ENCODE assay signal across 27 cellular contexts in genomic region chr12:6288235-6288634, GRCh38. TPM values are rescaled to one million over a fixed set of nuclear protein-coding genes. Genes with fewer than 3 reads are reported as not detected.
DNase-seq lines count a peak whose midpoint lies in the region; ATAC-seq, FAIRE-seq and TF ChIP-seq lines count a peak whose summit lies in the region.
"Had no signal": no experiment of that assay in that cellular context is flagged by ENCODE, and none has a peak within 500 bp of the region (broad histone marks: within the 10 kb centered on the region; RNA-seq: fewer than 3 reads in every experiment).

No MANE protein-coding gene starts in this region.

- ATAC-seq in stimulated activated effector memory CD8-positive, alpha-beta T cell treated with anti-CD3 and anti-CD28 coated beads, Interleukin-12 subunit alpha, Interleukin-12 subunit beta, amount 100 ng/mL, for 72 hours = no peak
- ATAC-seq: A549; naive thymus-derived CD4-positive, alpha-beta T cell had no signal

- peaks cover 23% of the 10 kb centered on the region for H3F3A ChIP-seq in SK-N-SH (replicated peaks; ENCODE audit: insufficient read depth)

- 65% methylated on average over 5 of the region's 5 CpGs for WGBS in SK-N-SH (ENCODE audit: low lambda C conversion rate)

- H3K4me2 ChIP-seq in SK-N-SH = no peak overlapping the region
- H3K4me2 ChIP-seq: A549 had no signal

- no peaks in the 10 kb centered on the region for H3K79me2 ChIP-seq in SK-N-SH (ENCODE audit: insufficient read depth)

- H3K36me3 ChIP-seq in SK-N-SH (replicated peaks in 1 of 2; ENCODE audit: control insufficient read depth in 1 of 2, insufficient read depth in 2 of 2, low read length in 1 of 2) = no peaks in the 10 kb centered on the region
- H3K36me3 ChIP-seq: ovary, right atrium auricular region, transverse colon, WERI-Rb-1 had no signal

- POLR2A ChIA-PET in SK-N-SH (lab: Yijun Ruan, JAX) = no interaction called here

- H3K36me3 Mint-ChIP-seq in stimulated activated effector memory CD8-positive, alpha-beta T cell treated with anti-CD3 and anti-CD28 coated beads, Interleukin-12 subunit alpha, Interleukin-12 subunit beta, amount 100 ng/mL, for 72 hours = no peaks in the 10 kb centered on the region
- H3K36me3 Mint-ChIP-seq: activated naive CD8-positive, alpha-beta T cell treated with anti-CD3 and anti-CD28 coated beads, Interleukin-2, amount 10 ng/mL, durations not matched to agents 7 days and 5 days; naive thymus-derived CD4-positive, alpha-beta T cell had no signal

- peak overlapping the region in 1 of 2 experiments; percentile 87; a peak in 1 of 4 replicates for H3K27ac ChIP-seq in SK-N-SH (ENCODE audit: low read depth in 2 of 2, low read length in 1 of 2)
- H3K27ac ChIP-seq: ovary, right atrium auricular region, SK-N-MC, transverse colon, WERI-Rb-1 had no signal

- no peak overlapping the region for H3K9ac ChIP-seq in SK-N-SH

- no peak for TF ChIP-seq RAD21 in SK-N-SH (IDR thresholded peaks at IDR 0.05; ENCODE audit: low read length)

- H3K27me3 ChIP-seq in SK-N-SH (ENCODE audit: insufficient read depth) = no peaks in the 10 kb centered on the region
- H3K27me3 ChIP-seq: ovary, right atrium auricular region, transverse colon had no signal

- DNase-seq in EH (ENCODE audit: low read depth) (peak; percentile 86), SK-N-SH (no peak), epithelial cell of esophagus (ENCODE audit: low read depth) (peak; percentile 94), iris pigment epithelial cell (ENCODE audit: low read depth) (peak; percentile 79), COLO668 (lab: John Stamatoyannopoulos, UW; ENCODE audit: unreplicated experiment) (no peak), H54 (ENCODE audit: insufficient read length, low spot score) (no peak)
- DNase-seq in activated CD4-positive, alpha-beta T cell treated with anti-CD3 and anti-CD28 coated beads, Interleukin-2, amount 50 U/mL, for 48 hours = no peak
- no peak for DNase-seq in stimulated activated effector memory CD8-positive, alpha-beta T cell treated with anti-CD3 and anti-CD28 coated beads, Interleukin-12 subunit alpha, Interleukin-12 subunit beta, amount 100 ng/mL, for 72 hours (ENCODE audit: low spot score in 2 of 2)
- DNase-seq: activated CD4-positive, alpha-beta T cell treated with anti-CD3 and anti-CD28 coated beads, Interleukin-2, amount 50 U/mL, for 1 hour; activated CD8-positive, alpha-beta memory T cell treated with anti-CD3 and anti-CD28 coated beads, Interleukin-2, amount 50 U/mL, for 4 hours; activated naive CD8-positive, alpha-beta T cell treated with anti-CD3 and anti-CD28 coated beads, Interleukin-2, amount 10 ng/mL, durations not matched to agents 7 days and 5 days; C1 segment of cervical spinal cord; H7; head of caudate nucleus; naive thymus-derived CD4-positive, alpha-beta T cell; NCI-H1436 treated with DMSO at 0.1 percent for 48 hours; NCI-H2171; NCI-H524 treated with DMSO at 0.1 percent for 48 hours; ovary; transverse colon; WERI-Rb-1 had no signal

- no peaks in the 10 kb centered on the region for H4K20me1 ChIP-seq in SK-N-SH (ENCODE audit: insufficient read depth)

- TF ChIP-seq CTCF in SK-N-SH (IDR thresholded peaks at IDR 0.05) (no peak), epithelial cell of esophagus (IDR thresholded peaks at IDR 0.05; ENCODE audit: insufficient read depth, low read depth, low read length, missing control alignments) (no peak)

- no peaks in the 10 kb centered on the region for H3K9me3 Mint-ChIP-seq in stimulated activated effector memory CD8-positive, alpha-beta T cell treated with anti-CD3 and anti-CD28 coated beads, Interleukin-12 subunit alpha, Interleukin-12 subunit beta, amount 100 ng/mL, for 72 hours
- H3K9me3 Mint-ChIP-seq: activated naive CD8-positive, alpha-beta T cell treated with anti-CD3 and anti-CD28 coated beads, Interleukin-2, amount 10 ng/mL, durations not matched to agents 7 days and 5 days; dendritic cell treated with granulocyte-macrophage colony-stimulating factor and Interleukin-4, amounts not matched to agents 40 ng/mL and 50 ng/mL, for 4 days; naive thymus-derived CD4-positive, alpha-beta T cell; T-helper 2 cell treated with Interferon-gamma antibody and Interleukin-4, amounts not matched to agents 5 μg/mL and 100 μg/mL, for 36 hours had no signal

- H3K4me3 ChIP-seq in SK-N-SH (ENCODE audit: low read depth in 2 of 2, low read length in 1 of 2) (no peak overlapping the region), epithelial cell of esophagus (ENCODE audit: low read length) (no peak overlapping the region)
- H3K4me3 ChIP-seq: A549, ovary, right atrium auricular region, SK-N-MC, transverse colon had no signal

- no peak for TF ChIP-seq POLR2A in H54 (IDR thresholded peaks at IDR 0.05; ENCODE audit: low read depth, low read length)

- no peak overlapping the region for H3K4me3 Mint-ChIP-seq in stimulated activated effector memory CD8-positive, alpha-beta T cell treated with anti-CD3 and anti-CD28 coated beads, Interleukin-12 subunit alpha, Interleukin-12 subunit beta, amount 100 ng/mL, for 72 hours
- H3K4me3 Mint-ChIP-seq: activated naive CD8-positive, alpha-beta T cell treated with anti-CD3 and anti-CD28 coated beads, Interleukin-2, amount 10 ng/mL, durations not matched to agents 7 days and 5 days; dendritic cell treated with granulocyte-macrophage colony-stimulating factor and Interleukin-4, amounts not matched to agents 40 ng/mL and 50 ng/mL, for 4 days; naive thymus-derived CD4-positive, alpha-beta T cell; T-helper 2 cell treated with Interferon-gamma antibody and Interleukin-4, amounts not matched to agents 5 μg/mL and 100 μg/mL, for 36 hours had no signal

- no peaks in the 10 kb centered on the region for H3K4me1 Mint-ChIP-seq in stimulated activated effector memory CD8-positive, alpha-beta T cell treated with anti-CD3 and anti-CD28 coated beads, Interleukin-12 subunit alpha, Interleukin-12 subunit beta, amount 100 ng/mL, for 72 hours

- FAIRE-seq in H54 (lab: Jason Lieb, UNC) = no peak
- FAIRE-seq: A549, endothelial cell of umbilical vein had no signal

- TF ChIP-seq EP300 in SK-N-SH (IDR thresholded peaks at IDR 0.05; ENCODE audit: borderline replicate concordance in 1 of 2, low read depth in 1 of 2, low read length in 1 of 2) = no peak

- H3K9me2 ChIP-seq in SK-N-SH = no peaks in the 10 kb centered on the region

- H3K4me1 ChIP-seq in SK-N-SH (ENCODE audit: control insufficient read depth in 1 of 2, insufficient read depth in 2 of 2, low read depth in 1 of 2, low read length in 1 of 2) = peaks cover 3 to 19% of the 10 kb centered on the region in 2 experiments
- H3K4me1 ChIP-seq: right atrium auricular region had no signal

- H3K27ac Mint-ChIP-seq in stimulated activated effector memory CD8-positive, alpha-beta T cell treated with anti-CD3 and anti-CD28 coated beads, Interleukin-12 subunit alpha, Interleukin-12 subunit beta, amount 100 ng/mL, for 72 hours = no peak overlapping the region
- H3K27ac Mint-ChIP-seq: activated naive CD8-positive, alpha-beta T cell treated with anti-CD3 and anti-CD28 coated beads, Interleukin-2, amount 10 ng/mL, durations not matched to agents 7 days and 5 days; dendritic cell treated with granulocyte-macrophage colony-stimulating factor and Interleukin-4, amounts not matched to agents 40 ng/mL and 50 ng/mL, for 4 days; naive thymus-derived CD4-positive, alpha-beta T cell; T-helper 2 cell treated with Interferon-gamma antibody and Interleukin-4, amounts not matched to agents 5 μg/mL and 100 μg/mL, for 36 hours had no signal

- CTCF ChIA-PET in SK-N-SH (lab: Yijun Ruan, JAX) = interaction anchor here (1.1 to 7.0 kb wide), 6 partner anchors 10 to 299 kb away, joined by 3 to 100 read pairs (median 10); no protein-coding TSS in a partner anchor

- no peaks in the 10 kb centered on the region for H3K9me3 ChIP-seq in SK-N-SH
- H3K9me3 ChIP-seq: A549, ovary, right atrium auricular region, transverse colon had no signal

- H2AFZ ChIP-seq in SK-N-SH (ENCODE audit: low read depth) = no peak overlapping the region

TF ChIP-seq in SK-N-SH, 30 proteins besides CTCF, POLR2A, EP300 and RAD21 (continues in another document):
- TF ChIP-seq SMC3 (IDR thresholded peaks at IDR 0.05; ENCODE audit: low read depth, low read length) (no peak), RFX5 (IDR thresholded peaks at IDR 0.05; ENCODE audit: low read length) (no peak), EZH2phosphoT487 (IDR thresholded peaks at IDR 0.05; ENCODE audit: borderline replicate concordance, low read depth) (no peak), MEF2A (IDR thresholded peaks at IDR 0.05; ENCODE audit: borderline replicate concordance, low read depth) (0 out of 2 replicates have a peak, but pooled peaks have one; percentile 14), RCOR1 (IDR thresholded peaks at IDR 0.05; ENCODE audit: low read length) (no peak), MAX (IDR thresholded peaks at IDR 0.05; ENCODE audit: low read depth) (no peak), USF2 (IDR thresholded peaks at IDR 0.05; ENCODE audit: borderline replicate concordance, low read depth, low read length) (no peak), GATA2 (CRISPR knock-in tag; IDR thresholded peaks at IDR 0.05) (no peak), GABPA (IDR thresholded peaks at IDR 0.05; ENCODE audit: low read depth) (no peak), POLR2AphosphoS5 (IDR thresholded peaks at IDR 0.05; ENCODE audit: low read depth, low read length) (no peak), USF1 (IDR thresholded peaks at IDR 0.05; ENCODE audit: borderline replicate concordance, low read depth) (no peak)

RNA-seq across cellular contexts. Expression of gene PLEKHG6, which starts 22.2 kb away (rescaled TPM):
- 0.15 and 0.20 TPM in 2 replicates for polyA plus RNA-seq in SK-N-SH (2012; rRNA removed)
- 0.10 and 0.13 TPM in 2 replicates for polyA plus RNA-seq in SK-N-SH (2012; cell fraction: cytosol; rRNA removed)
- 0.27 and 0.68 TPM in 2 replicates for polyA plus RNA-seq in SK-N-SH (2012; cell fraction: nucleus; rRNA removed)

RNA-seq across cellular contexts. Expression of gene TNFRSF1A, which starts 53.6 kb away (rescaled TPM):
- polyA plus RNA-seq in SK-N-SH (2012; rRNA removed) = 68.3 and 92.9 TPM in 2 replicates
- polyA plus RNA-seq in SK-N-SH (2012; cell fraction: cytosol; rRNA removed) = 86.7 and 93.2 TPM in 2 replicates
- polyA plus RNA-seq in SK-N-SH (2012; cell fraction: nucleus; rRNA removed) = 72.6 and 75.2 TPM in 2 replicates

Comparison
In these comparisons a context has a peak if more than half of its experiments do, and no peak if none do; other contexts are left out.
1. DNase-seq: peak in EH (single experiment), epithelial cell of esophagus (single experiment) and iris pigment epithelial cell (single experiment); none in SK-N-SH (single experiment), activated CD4-positive, alpha-beta T cell treated with anti-CD3 and anti-CD28 coated beads, Interleukin-2, amount 50 U/mL, for 48 hours (0 of 2), stimulated activated effector memory CD8-positive, alpha-beta T cell treated with anti-CD3 and anti-CD28 coated beads, Interleukin-12 subunit alpha, Interleukin-12 subunit beta, amount 100 ng/mL, for 72 hours (0 of 2), COLO668 (single experiment) and H54 (single experiment).